Comparison of ENCODE assay signal across 10 cellular contexts in genomic region chrX:77087529-77088169, GRCh38.
A peak's percentile ranks its signal among the peaks of the same experiment; 100 is the strongest.
DNase-seq lines count a peak whose midpoint lies in the region; ATAC-seq and TF ChIP-seq lines count a peak whose summit lies in the region.
"Had no signal": no experiment of that assay in that cellular context is flagged by ENCODE, and none has a peak within 500 bp of the region (broad histone marks: within the 10 kb centered on the region; RNA-seq: fewer than 3 reads in every experiment).

No MANE protein-coding gene starts in this region.

- no peak for ATAC-seq in GM19023 (IDR thresholded peaks at IDR 0.05; ENCODE audit: unreplicated experiment)
- ATAC-seq in GM19395 (IDR thresholded peaks at IDR 0.05; ENCODE audit: unreplicated experiment), result no peak

- intact Hi-C loops in posterior cingulate gyrus (cut with DNase I), result no loop called here

- H3K4me3 ChIP-seq in fibroblast of mammary gland (ENCODE audit: control insufficient read depth, low read depth, low read length), result no peak overlapping the region

- DNase-seq in AG08395 (ENCODE audit: low spot score), result peak; percentile 3
- peak; percentile 36 for DNase-seq in RKO (ENCODE audit: low spot score)
- peak; percentile 7 for DNase-seq in fibroblast of mammary gland (ENCODE audit: low read depth)
- DNase-seq in mucosa of gallbladder (ENCODE audit: low spot score), result peak; percentile 24
- DNase-seq in posterior cingulate gyrus, result no peak
- DNase-seq in H4 (ENCODE audit: low spot score), result no peak
- DNase-seq: NCI-H2029 treated with DMSO at 0.1 percent for 48 hours, RPMI8226 had no signal

- no peak for TF ChIP-seq CTCF in fibroblast of mammary gland (conservative IDR thresholded peaks at IDR 0.05; ENCODE audit: control insufficient read depth, insufficient read depth, low read depth, low read length)

Comparison
In these comparisons a context has a peak if more than half of its experiments do, and no peak if none do; other contexts are left out.
1. DNase-seq: peak in AG08395 (single experiment), RKO (single experiment), fibroblast of mammary gland (single experiment) and mucosa of gallbladder (single experiment); none in posterior cingulate gyrus (0 of 10) and H4 (single experiment).